18 cellular contexts compared by ENCODE assay signal in genomic region chr13:99959127-99959529, GRCh38. TPM values are rescaled to one million over a fixed set of nuclear protein-coding genes. Genes with fewer than 3 reads are reported as not detected.
DNase-seq lines count a peak whose midpoint lies in the region; ATAC-seq and TF ChIP-seq lines count a peak whose summit lies in the region.
"Had no signal": no experiment of that assay in that cellular context is flagged by ENCODE, and none has a peak within 500 bp of the region (broad histone marks: within the 10 kb centered on the region; RNA-seq: fewer than 3 reads in every experiment).

No MANE protein-coding gene starts in this region.

- CTCF ChIA-PET in activated naive CD4-positive, alpha-beta T cell treated with anti-CD3 and anti-CD28 coated beads, Interleukin-2, amount 10 ng/mL, durations not matched to agents 7 days and 5 days (lab: Charles Lee): interaction anchor here (0.9 kb wide), 1 partner anchor 303 kb away, joined by 3 read pairs; no protein-coding TSS in a partner anchor
- CTCF ChIA-PET in activated naive CD4-positive, alpha-beta T cell treated with anti-CD3 and anti-CD28 coated beads for 36 hours (lab: Charles Lee): interaction anchor here (1.3 kb wide), 1 partner anchor 302 kb away, joined by 5 read pairs; no protein-coding TSS in a partner anchor

- peak overlapping the region; percentile 6 for H3K27ac Mint-ChIP-seq in activated naive CD4-positive, alpha-beta T cell treated with anti-CD3 and anti-CD28 coated beads, Interleukin-2, amount 10 ng/mL, durations not matched to agents 7 days and 5 days
- no peak overlapping the region for H3K27ac Mint-ChIP-seq in activated naive CD4-positive, alpha-beta T cell treated with anti-CD3 and anti-CD28 coated beads for 36 hours
- peak overlapping the region; percentile 45 for H3K27ac Mint-ChIP-seq in memory B cell

- no peak overlapping the region for H3K27ac ChIP-seq in thoracic aorta
- H3K27ac ChIP-seq: gastroesophageal sphincter, neutrophil, thyroid gland had no signal

- H3K36me3 ChIP-seq in thoracic aorta: no peaks in the 10 kb centered on the region
- H3K36me3 ChIP-seq: gastroesophageal sphincter, neutrophil, thyroid gland had no signal

- no peak for TF ChIP-seq CTCF in thoracic aorta (IDR thresholded peaks at IDR 0.05)

- peak overlapping the region; percentile 7 for H3K4me3 Mint-ChIP-seq in activated naive CD4-positive, alpha-beta T cell treated with anti-CD3 and anti-CD28 coated beads, Interleukin-2, amount 10 ng/mL, durations not matched to agents 7 days and 5 days
- H3K4me3 Mint-ChIP-seq in activated naive CD4-positive, alpha-beta T cell treated with anti-CD3 and anti-CD28 coated beads for 36 hours: no peak overlapping the region
- H3K4me3 Mint-ChIP-seq in memory B cell: no peak overlapping the region

- DNase-seq in activated naive CD4-positive, alpha-beta T cell treated with anti-CD3 and anti-CD28 coated beads, Interleukin-2, amount 10 ng/mL, durations not matched to agents 7 days and 5 days: no peak
- DNase-seq in activated naive CD4-positive, alpha-beta T cell treated with anti-CD3 and anti-CD28 coated beads for 36 hours: no peak
- peak; percentile 27 for DNase-seq in cerebellum (ENCODE audit: low spot score)
- DNase-seq in memory B cell (ENCODE audit: low spot score in 2 of 2): peak in 1 of 2 donors; percentile 19
- DNase-seq in thoracic aorta (ENCODE audit: low spot score): no peak
- no peak for DNase-seq in central memory CD4-positive, alpha-beta T cell
- no peak for DNase-seq in NCI-H146 treated with DMSO at 0.1 percent for 48 hours (lab: John Stamatoyannopoulos, UW; ENCODE audit: unreplicated experiment)
- DNase-seq: aorta, DMS153, KG1, NCI-H1417 treated with DMSO at 0.1 percent for 48 hours, NCI-H510A, OCI-M1, thyroid gland had no signal

- H3K9me3 Mint-ChIP-seq in activated naive CD4-positive, alpha-beta T cell treated with anti-CD3 and anti-CD28 coated beads, Interleukin-2, amount 10 ng/mL, durations not matched to agents 7 days and 5 days: no peaks in the 10 kb centered on the region
- H3K9me3 Mint-ChIP-seq in activated naive CD4-positive, alpha-beta T cell treated with anti-CD3 and anti-CD28 coated beads for 36 hours: no peaks in the 10 kb centered on the region
- no peaks in the 10 kb centered on the region for H3K9me3 Mint-ChIP-seq in memory B cell

- H3K4me1 ChIP-seq in thoracic aorta (ENCODE audit: control insufficient read depth in 1 of 2, low read depth in 2 of 2): peaks cover 15 to 32% of the 10 kb centered on the region in 2 donors

- peaks cover 24% of the 10 kb centered on the region for H3K4me1 Mint-ChIP-seq in activated naive CD4-positive, alpha-beta T cell treated with anti-CD3 and anti-CD28 coated beads, Interleukin-2, amount 10 ng/mL, durations not matched to agents 7 days and 5 days
- peaks cover 23% of the 10 kb centered on the region for H3K4me1 Mint-ChIP-seq in activated naive CD4-positive, alpha-beta T cell treated with anti-CD3 and anti-CD28 coated beads for 36 hours (ENCODE audit: low read depth)
- H3K4me1 Mint-ChIP-seq in memory B cell: peaks cover 4% of the 10 kb centered on the region

- H3K36me3 Mint-ChIP-seq in activated naive CD4-positive, alpha-beta T cell treated with anti-CD3 and anti-CD28 coated beads, Interleukin-2, amount 10 ng/mL, durations not matched to agents 7 days and 5 days: peaks cover 3% of the 10 kb centered on the region
- no peaks in the 10 kb centered on the region for H3K36me3 Mint-ChIP-seq in activated naive CD4-positive, alpha-beta T cell treated with anti-CD3 and anti-CD28 coated beads for 36 hours (ENCODE audit: low read depth)
- no peaks in the 10 kb centered on the region for H3K36me3 Mint-ChIP-seq in memory B cell

- H3K9me3 ChIP-seq in thoracic aorta: no peaks in the 10 kb centered on the region
- H3K9me3 ChIP-seq: gastroesophageal sphincter, neutrophil, thyroid gland had no signal

- intact Hi-C loops in activated naive CD4-positive, alpha-beta T cell treated with anti-CD3 and anti-CD28 coated beads for 36 hours (cut with micrococcal nuclease): loop anchor here (1.0 to 2.0 kb wide), 3 partner anchors 8 to 36 kb away; no protein-coding TSS in a partner anchor

- H3K27me3 Mint-ChIP-seq in activated naive CD4-positive, alpha-beta T cell treated with anti-CD3 and anti-CD28 coated beads, Interleukin-2, amount 10 ng/mL, durations not matched to agents 7 days and 5 days: peaks cover 88% of the 10 kb centered on the region
- peaks cover 78% of the 10 kb centered on the region for H3K27me3 Mint-ChIP-seq in activated naive CD4-positive, alpha-beta T cell treated with anti-CD3 and anti-CD28 coated beads for 36 hours (ENCODE audit: low read depth)
- H3K27me3 Mint-ChIP-seq in memory B cell: peaks cover 28% of the 10 kb centered on the region

- peaks cover 65% of the 10 kb centered on the region for H3K27me3 ChIP-seq in thoracic aorta (replicated peaks; ENCODE audit: insufficient read depth)

- ATAC-seq in memory B cell (ENCODE audit: low read depth) (no peak), thoracic aorta (ENCODE audit: insufficient number of reproducible peaks, low FRiP score, low read depth) (no peak), GM18520 (IDR thresholded peaks at IDR 0.05; ENCODE audit: unreplicated experiment) (no peak)
- ATAC-seq: activated CD4-positive, CD25-positive, alpha-beta regulatory T cell treated with anti-CD3 and anti-CD28 coated beads, Interleukin-2, amount 50 U/mL, for 24 hours; gastroesophageal sphincter had no signal

- peak overlapping the region; percentile 30 for H3K4me3 ChIP-seq in thoracic aorta
- H3K4me3 ChIP-seq: thyroid gland had no signal

RNA-seq across cellular contexts. Expression of gene ZIC5, which starts 12.4 kb away (rescaled TPM):
- not detected for total RNA-seq in activated naive CD4-positive, alpha-beta T cell treated with anti-CD3 and anti-CD28 coated beads for 36 hours
- 33.5 TPM for total RNA-seq in cerebellum
- total RNA-seq in thoracic aorta: not detected
- total RNA-seq: aorta, gastroesophageal sphincter, thyroid gland had no signal

RNA-seq across cellular contexts. Expression of gene ZIC2, which starts 22.5 kb away (rescaled TPM):
- not detected for total RNA-seq in activated naive CD4-positive, alpha-beta T cell treated with anti-CD3 and anti-CD28 coated beads for 36 hours
- total RNA-seq in cerebellum (79.8 TPM), thoracic aorta (not detected)
- total RNA-seq: aorta, gastroesophageal sphincter, thyroid gland had no signal

Comparison
In these comparisons a context has a peak if more than half of its experiments do, and no peak if none do; other contexts are left out.
1. RNA of gene ZIC5, which starts 12.4 kb away (total RNA-seq): 33.5 TPM in cerebellum (single experiment); not detected in activated naive CD4-positive, alpha-beta T cell treated with anti-CD3 and anti-CD28 coated beads for 36 hours and not detected in thoracic aorta; every median in the first group is over 10 times any median in the second.
2. RNA of gene ZIC2, which starts 22.5 kb away (total RNA-seq): 79.8 TPM in cerebellum (single experiment); not detected in activated naive CD4-positive, alpha-beta T cell treated with anti-CD3 and anti-CD28 coated beads for 36 hours and not detected in thoracic aorta; every median in the first group is over 10 times any median in the second.